In genomic region chr5:21168557-21168956, GRCh38 we compare ENCODE assay signal across 39 cellular contexts.
"Had no signal": no experiment of that assay in that cellular context is flagged by ENCODE, and none has a peak within 500 bp of the region (broad histone marks: within the 10 kb centered on the region; RNA-seq: fewer than 3 reads in every experiment).

No MANE protein-coding gene starts in this region.

- ATAC-seq: activated naive CD4-positive, alpha-beta T cell treated with anti-CD3 and anti-CD28 coated beads, Interleukin-2, amount 50 U/mL, for 72 hours; activated naive CD8-positive, alpha-beta T cell treated with anti-CD3 and anti-CD28 coated beads, Interleukin-2, amount 50 U/mL, for 24 hours; activated T-cell treated with anti-CD3 and anti-CD28 coated beads, Interleukin-2, amount 50 U/mL, for 4 hours; activated T-cell treated with anti-CD3 and anti-CD28 coated beads, Interleukin-2, amount 50 U/mL, for 72 hours; activated T-helper 17 cell treated with anti-CD3 and anti-CD28 coated beads, Interleukin-2, amount 50 U/mL, for 72 hours; body of pancreas had no signal

- H3K27ac Mint-ChIP-seq: activated naive CD4-positive, alpha-beta T cell treated with anti-CD3 and anti-CD28 coated beads for 36 hours; activated naive CD4-positive, alpha-beta T cell treated with anti-CD3 and anti-CD28 coated beads, Interleukin-2, amount 10 ng/mL, durations not matched to agents 7 days and 5 days; activated naive CD4-positive, alpha-beta T cell treated with anti-CD3 and anti-CD28 coated beads, Interleukin-2, amount 50 U/mL, for 24 hours; activated naive CD4-positive, alpha-beta T cell treated with anti-CD3 and anti-CD28 coated beads, Interleukin-2, amount 50 U/mL, for 72 hours; activated naive CD8-positive, alpha-beta T cell; activated naive CD8-positive, alpha-beta T cell treated with anti-CD3 and anti-CD28 coated beads for 36 hours; activated naive CD8-positive, alpha-beta T cell treated with anti-CD3 and anti-CD28 coated beads, Interleukin-2, amount 10 ng/mL, durations not matched to agents 7 days and 5 days; activated naive CD8-positive, alpha-beta T cell treated with anti-CD3 and anti-CD28 coated beads, Interleukin-2, amount 50 U/mL, for 24 hours; activated T-cell treated with anti-CD3 and anti-CD28 coated beads, Interleukin-2, amount 50 U/mL, for 24 hours; activated T-cell treated with anti-CD3 and anti-CD28 coated beads, Interleukin-2, amount 50 U/mL, for 72 hours; activated T-helper 1 cell treated with anti-CD3 and anti-CD28 coated beads, Interleukin-12 subunit alpha, Interleukin-12 subunit beta, Interleukin-2, Interleukin-4 antibody, amounts not matched to agents 30 ng/mL and 10 ng/mL and 1 ng/mL, durations not matched to agents 14 hours and 24 hours and 36 hours; activated T-helper 17 cell treated with anti-CD3 and anti-CD28 coated beads, Interleukin-2, amount 50 U/mL, for 72 hours; activated T-helper 2 cell treated with anti-CD3 and anti-CD28 coated beads, Interferon-gamma antibody, Interleukin-2, Interleukin-4, amounts not matched to agents 10 μg/mL and 5 μg/mL and 100 μg/mL, durations not matched to agents 14 hours and 24 hours and 36 hours; brain had no signal

- H3K36me3 ChIP-seq: adrenal gland, ascending aorta, brain microvascular endothelial cell, breast epithelium, cardiac muscle cell had no signal

- H3K4me3 Mint-ChIP-seq: activated naive CD4-positive, alpha-beta T cell treated with anti-CD3 and anti-CD28 coated beads for 36 hours; activated naive CD4-positive, alpha-beta T cell treated with anti-CD3 and anti-CD28 coated beads, Interleukin-2, amount 10 ng/mL, durations not matched to agents 7 days and 5 days; activated naive CD4-positive, alpha-beta T cell treated with anti-CD3 and anti-CD28 coated beads, Interleukin-2, amount 50 U/mL, for 24 hours; activated naive CD8-positive, alpha-beta T cell; activated naive CD8-positive, alpha-beta T cell treated with anti-CD3 and anti-CD28 coated beads for 36 hours; activated naive CD8-positive, alpha-beta T cell treated with anti-CD3 and anti-CD28 coated beads, Interleukin-2, amount 10 ng/mL, durations not matched to agents 7 days and 5 days; activated naive CD8-positive, alpha-beta T cell treated with anti-CD3 and anti-CD28 coated beads, Interleukin-2, amount 50 U/mL, for 24 hours; activated T-cell treated with anti-CD3 and anti-CD28 coated beads, Interleukin-2, amount 50 U/mL, for 24 hours; activated T-cell treated with anti-CD3 and anti-CD28 coated beads, Interleukin-2, amount 50 U/mL, for 4 hours; activated T-cell treated with anti-CD3 and anti-CD28 coated beads, Interleukin-2, amount 50 U/mL, for 72 hours; activated T-helper 1 cell treated with anti-CD3 and anti-CD28 coated beads, Interleukin-12 subunit alpha, Interleukin-12 subunit beta, Interleukin-2, Interleukin-4 antibody, amounts not matched to agents 30 ng/mL and 10 ng/mL and 1 ng/mL, durations not matched to agents 14 hours and 24 hours and 36 hours; activated T-helper 17 cell treated with anti-CD3 and anti-CD28 coated beads, Interleukin-2, amount 50 U/mL, for 72 hours; brain; central memory CD8-positive, alpha-beta T cell had no signal

- H3K4me3 ChIP-seq: adrenal gland, ascending aorta, body of pancreas, breast epithelium, cardiac muscle cell had no signal

- DNase-seq: activated effector memory CD4-positive, alpha-beta T cell treated with anti-CD3 and anti-CD28 coated beads, Interleukin-2, amount 50 U/mL, for 16 hours; activated effector memory CD4-positive, alpha-beta T cell treated with Interleukin-2 at 50 U/mL for 16 hours; activated gamma-delta T cell; activated gamma-delta T cell treated with Interleukin-2 at 50 U/mL for 16 hours; activated naive CD4-positive, alpha-beta T cell; activated naive CD4-positive, alpha-beta T cell treated with anti-CD3 and anti-CD28 coated beads for 36 hours; activated naive CD4-positive, alpha-beta T cell treated with anti-CD3 and anti-CD28 coated beads, Interleukin-2, amount 10 ng/mL, durations not matched to agents 7 days and 5 days; activated naive CD4-positive, alpha-beta T cell treated with anti-CD3 and anti-CD28 coated beads, Interleukin-2, amount 50 U/mL, for 16 hours; activated naive CD4-positive, alpha-beta T cell treated with Interleukin-2 at 50 U/mL for 16 hours; activated naive CD8-positive, alpha-beta T cell treated with anti-CD3 and anti-CD28 coated beads for 36 hours; activated naive CD8-positive, alpha-beta T cell treated with anti-CD3 and anti-CD28 coated beads, Interleukin-2, amount 10 ng/mL, durations not matched to agents 7 days and 5 days; activated naive CD8-positive, alpha-beta T cell treated with anti-CD3 and anti-CD28 coated beads, Interleukin-2, amount 50 U/mL, for 24 hours; activated T-cell treated with anti-CD3 and anti-CD28 coated beads for 4 hours; activated T-cell treated with anti-CD3 and anti-CD28 coated beads, Interleukin-2, amount 50 U/mL, for 1 hour; activated T-cell treated with anti-CD3 and anti-CD28 coated beads, Interleukin-2, amount 50 U/mL, for 24 hours; activated T-cell treated with anti-CD3 and anti-CD28 coated beads, Interleukin-2, amount 50 U/mL, for 4 hours; activated T-cell treated with anti-CD3 and anti-CD28 coated beads, Interleukin-2, amount 50 U/mL, for 48 hours; activated T-cell treated with anti-CD3 and anti-CD28 coated beads, Interleukin-2, amount 50 U/mL, for 72 hours; adrenal gland; amniotic stem cell; amygdala; anterior cingulate cortex; aorta; body of pancreas; brain microvascular endothelial cell; caudate nucleus; central memory CD4-positive, alpha-beta T cell; cerebellar nuclear complex had no signal

- H3K4me1 ChIP-seq: adrenal gland, ascending aorta, body of pancreas, breast epithelium had no signal

- H3K36me3 Mint-ChIP-seq: activated naive CD4-positive, alpha-beta T cell treated with anti-CD3 and anti-CD28 coated beads, Interleukin-2, amount 10 ng/mL, durations not matched to agents 7 days and 5 days; activated naive CD4-positive, alpha-beta T cell treated with anti-CD3 and anti-CD28 coated beads, Interleukin-2, amount 50 U/mL, for 24 hours; activated naive CD4-positive, alpha-beta T cell treated with anti-CD3 and anti-CD28 coated beads, Interleukin-2, amount 50 U/mL, for 72 hours; activated naive CD8-positive, alpha-beta T cell; activated naive CD8-positive, alpha-beta T cell treated with anti-CD3 and anti-CD28 coated beads for 36 hours; activated naive CD8-positive, alpha-beta T cell treated with anti-CD3 and anti-CD28 coated beads, Interleukin-2, amount 10 ng/mL, durations not matched to agents 7 days and 5 days; brain had no signal

- H3K4me1 Mint-ChIP-seq: activated naive CD4-positive, alpha-beta T cell treated with anti-CD3 and anti-CD28 coated beads, Interleukin-2, amount 10 ng/mL, durations not matched to agents 7 days and 5 days; activated naive CD4-positive, alpha-beta T cell treated with anti-CD3 and anti-CD28 coated beads, Interleukin-2, amount 50 U/mL, for 24 hours; activated naive CD8-positive, alpha-beta T cell treated with anti-CD3 and anti-CD28 coated beads for 36 hours; activated naive CD8-positive, alpha-beta T cell treated with anti-CD3 and anti-CD28 coated beads, Interleukin-2, amount 10 ng/mL, durations not matched to agents 7 days and 5 days; activated naive CD8-positive, alpha-beta T cell treated with anti-CD3 and anti-CD28 coated beads, Interleukin-2, amount 50 U/mL, for 24 hours; activated T-helper 17 cell treated with anti-CD3 and anti-CD28 coated beads, Interleukin-2, amount 50 U/mL, for 72 hours; brain; central memory CD8-positive, alpha-beta T cell had no signal

- H3K9me3 Mint-ChIP-seq: brain had no signal

- H3K9me3 ChIP-seq: adrenal gland, ascending aorta, body of pancreas, breast epithelium had no signal

- H3K27me3 Mint-ChIP-seq: activated naive CD4-positive, alpha-beta T cell treated with anti-CD3 and anti-CD28 coated beads, Interleukin-2, amount 10 ng/mL, durations not matched to agents 7 days and 5 days; activated naive CD4-positive, alpha-beta T cell treated with anti-CD3 and anti-CD28 coated beads, Interleukin-2, amount 50 U/mL, for 24 hours; activated naive CD8-positive, alpha-beta T cell; activated naive CD8-positive, alpha-beta T cell treated with anti-CD3 and anti-CD28 coated beads for 36 hours; activated naive CD8-positive, alpha-beta T cell treated with anti-CD3 and anti-CD28 coated beads, Interleukin-2, amount 10 ng/mL, durations not matched to agents 7 days and 5 days; activated naive CD8-positive, alpha-beta T cell treated with anti-CD3 and anti-CD28 coated beads, Interleukin-2, amount 50 U/mL, for 24 hours; activated T-cell treated with anti-CD3 and anti-CD28 coated beads, Interleukin-2, amount 50 U/mL, for 24 hours; activated T-helper 17 cell treated with anti-CD3 and anti-CD28 coated beads, Interleukin-2, amount 50 U/mL, for 72 hours; brain; central memory CD8-positive, alpha-beta T cell had no signal

- H3K27ac ChIP-seq: adrenal gland, ascending aorta, body of pancreas, brain microvascular endothelial cell, breast epithelium, cardiac muscle cell had no signal

- H3K27me3 ChIP-seq: adrenal gland, ascending aorta, body of pancreas, brain microvascular endothelial cell, breast epithelium, cardiac muscle cell had no signal
